9 cellular contexts compared by ENCODE assay signal in the genomic region with DNA sequence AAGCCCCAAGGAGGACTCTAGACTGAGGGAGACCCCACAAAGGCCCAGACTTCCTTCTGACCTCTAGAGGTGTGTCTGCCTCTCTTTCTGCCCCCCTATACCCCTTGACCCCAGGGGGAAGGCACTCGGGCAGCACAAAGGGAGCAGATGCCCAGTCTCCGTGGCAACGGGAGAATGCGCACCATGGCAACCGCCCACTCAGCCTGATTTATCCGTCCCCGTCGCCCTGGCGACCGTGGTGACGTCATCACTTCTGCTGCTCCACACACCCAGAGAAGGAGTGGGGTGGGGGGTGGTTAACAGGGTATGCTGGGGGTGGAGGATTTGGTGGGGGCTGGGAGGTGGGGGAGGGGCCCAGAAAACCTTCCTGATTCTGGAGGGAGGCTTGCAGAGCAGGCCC. TPM values are rescaled to one million over a fixed set of nuclear protein-coding genes. Genes with fewer than 3 reads are reported as not detected.
DNase-seq lines count a peak whose midpoint lies in the region; ATAC-seq, FAIRE-seq and TF ChIP-seq lines count a peak whose summit lies in the region.
"Had no signal": no experiment of that assay in that cellular context is flagged by ENCODE, and none has a peak within 500 bp of the region (broad histone marks: within the 10 kb centered on the region; RNA-seq: fewer than 3 reads in every experiment).

No MANE protein-coding gene starts in this region.

- H2BK12ac ChIP-seq in neuronal stem cell (ENCODE audit: low read length) = no peak overlapping the region

- CTCF ChIA-PET in GM12878 (lab: Yijun Ruan, JAX) = interaction anchor here (0.5 kb wide), 1 partner anchor 174 kb away, joined by 5 read pairs; no protein-coding TSS in a partner anchor

- H3K4me1 ChIP-seq in GM12878 (ENCODE audit: control insufficient read depth, insufficient read depth, low read length) (no peaks in the 10 kb centered on the region), neuronal stem cell (ENCODE audit: control insufficient read depth in 2 of 2, insufficient read depth in 1 of 2, low read depth in 1 of 2, low read length in 2 of 2) (peaks cover 27 to 36% of the 10 kb centered on the region in 2 donors), smooth muscle cell (ENCODE audit: low read depth) (no peaks in the 10 kb centered on the region)
- H3K4me1 ChIP-seq: parathyroid adenoma had no signal

- H3K36me3 ChIP-seq in GM12878 (ENCODE audit: control insufficient read depth in 2 of 2, insufficient read depth in 2 of 2, low read length in 1 of 2) = no peaks in the 10 kb centered on the region
- H3K36me3 ChIP-seq in neuronal stem cell (replicated peaks in 1 of 2; ENCODE audit: control insufficient read depth in 2 of 2, insufficient read depth in 2 of 2, low read length in 2 of 2) = peaks cover 2 to 4% of the 10 kb centered on the region in 2 donors
- H3K36me3 ChIP-seq in smooth muscle cell (ENCODE audit: low read depth) = no peaks in the 10 kb centered on the region

- H4K20me1 ChIP-seq in GM12878 (ENCODE audit: control insufficient read depth, insufficient read depth) = no peaks in the 10 kb centered on the region
- H4K20me1 ChIP-seq in smooth muscle cell (ENCODE audit: low read depth) = no peaks in the 10 kb centered on the region

- BruUV-seq in GM12878 (replicated peaks; lab: Mats Ljungman, UMichigan) = no TSS peak

- H2BK120ac ChIP-seq in neuronal stem cell (ENCODE audit: low read depth, low read length) = no peak overlapping the region

- POLR2A ChIA-PET in GM12878 (lab: Charles Lee) = no interaction called here

- H3K79me1 ChIP-seq in neuronal stem cell (ENCODE audit: low read depth, low read length) = no peaks in the 10 kb centered on the region

- no peak overlapping the region for H3K23ac ChIP-seq in neuronal stem cell (ENCODE audit: low read depth, low read length, poor library complexity)

- no peak overlapping the region for H4K91ac ChIP-seq in neuronal stem cell (ENCODE audit: low read depth, low read length, poor library complexity)

- WGBS in GM12878 (ENCODE audit: insufficient coverage, insufficient replicate concordance, low lambda C conversion rate, missing lambda C conversion rate) = 55% methylated on average over 6 of the region's 11 CpGs
- no CpG with 5 or more reads among the region's 11 CpGs for WGBS in neuronal stem cell (ENCODE audit: extremely low coverage in 2 of 2, insufficient read length in 2 of 2, insufficient replicate concordance in 1 of 2), 2 donors
- 61% methylated on average over 11 of the region's 11 CpGs for WGBS in smooth muscle cell (ENCODE audit: low lambda C conversion rate)

- no peak overlapping the region for H3K4ac ChIP-seq in neuronal stem cell (ENCODE audit: low read length)

- H3K14ac ChIP-seq in neuronal stem cell (ENCODE audit: low read length) = no peak overlapping the region

- no peak overlapping the region for H2AK5ac ChIP-seq in neuronal stem cell (ENCODE audit: low read depth, low read length)

- no peak overlapping the region for H3K4me3 ChIP-seq in GM12878
- H3K4me3 ChIP-seq in neuronal stem cell (ENCODE audit: low read length in 2 of 2) = no peak overlapping the region
- H3K4me3 ChIP-seq in smooth muscle cell = no peak overlapping the region

- FAIRE-seq in GM12878 (lab: Jason Lieb, UNC) = no peak

- no peak for TF ChIP-seq EP300 in GM12878 (IDR thresholded peaks at IDR 0.05; ENCODE audit: borderline replicate concordance in 1 of 2, control insufficient read depth in 1 of 2, low read depth in 2 of 2, low read length in 2 of 2)

- no peak overlapping the region for H2BK15ac ChIP-seq in neuronal stem cell (ENCODE audit: low read length)

- in situ Hi-C loops in GM12878 (cut with MboI) = no loop called here

- H3K9ac ChIP-seq in GM12878 (ENCODE audit: control insufficient read depth, insufficient read depth, low read length) = no peak overlapping the region
- H3K9ac ChIP-seq in neuronal stem cell (ENCODE audit: low read depth, low read length, poor library complexity) = no peak overlapping the region
- no peak overlapping the region for H3K9ac ChIP-seq in smooth muscle cell (ENCODE audit: low read depth)
- H3K9ac ChIP-seq: parathyroid adenoma had no signal

- no peak for ATAC-seq in GM12878
- no peak for ATAC-seq in GM19328 (IDR thresholded peaks at IDR 0.05; ENCODE audit: unreplicated experiment)
- no peak for ATAC-seq in GM21447 (IDR thresholded peaks at IDR 0.05; ENCODE audit: unreplicated experiment)

- no peaks in the 10 kb centered on the region for H3K79me2 ChIP-seq in GM12878 (ENCODE audit: control insufficient read depth, insufficient read depth, low read length)
- H3K79me2 ChIP-seq in smooth muscle cell (ENCODE audit: low read depth) = no peaks in the 10 kb centered on the region
- H3K79me2 ChIP-seq: parathyroid adenoma had no signal

- RAD21 ChIA-PET in GM12878 (lab: Charles Lee; ENCODE audit: unreplicated experiment) = no interaction called here

- TF ChIP-seq CTCF in GM12878 (IDR thresholded peaks at IDR 0.05 in 2 of 3, conservative IDR thresholded peaks at IDR 0.05 in 1 of 3; ENCODE audit: control insufficient read depth in 2 of 3, extremely low read depth in 1 of 3, insufficient read depth in 1 of 3, low read depth in 3 of 3, low read length in 3 of 3) (no peak), smooth muscle cell (IDR thresholded peaks at IDR 0.05; ENCODE audit: borderline replicate concordance, insufficient read depth, poor library complexity, severe bottlenecking) (no peak)

- no peaks in the 10 kb centered on the region for H3F3A ChIP-seq in smooth muscle cell (ENCODE audit: low read depth)

- H4K8ac ChIP-seq in neuronal stem cell (ENCODE audit: low read depth, low read length) = no peak overlapping the region

- H3K4me2 ChIP-seq in GM12878 (ENCODE audit: control insufficient read depth, insufficient read depth) (no peak overlapping the region), neuronal stem cell (ENCODE audit: insufficient read depth, low read length, poor library complexity, severe bottlenecking) (no peak overlapping the region), smooth muscle cell (no peak overlapping the region)

- H3K18ac ChIP-seq in neuronal stem cell (ENCODE audit: low read length) = no peak overlapping the region

- no peak overlapping the region for H2BK5ac ChIP-seq in neuronal stem cell (ENCODE audit: low read length)

- H3K27ac ChIP-seq in GM12878 (ENCODE audit: control insufficient read depth, insufficient read depth) (no peak overlapping the region), neuronal stem cell (replicated peaks; ENCODE audit: low read length) (no peak overlapping the region), smooth muscle cell (ENCODE audit: low read depth) (no peak overlapping the region)
- H3K27ac ChIP-seq: parathyroid adenoma had no signal

- no peaks in the 10 kb centered on the region for H3K9me3 ChIP-seq in GM12878 (replicated peaks; ENCODE audit: control insufficient read depth, insufficient read depth, low read length)
- peaks cover 0 to 2% of the 10 kb centered on the region in 2 donors for H3K9me3 ChIP-seq in neuronal stem cell (replicated peaks in 1 of 2; ENCODE audit: control insufficient read depth in 2 of 2, insufficient read depth in 1 of 2, low read depth in 1 of 2, low read length in 2 of 2)
- no peaks in the 10 kb centered on the region for H3K9me3 ChIP-seq in smooth muscle cell (replicated peaks; ENCODE audit: low read depth)

- H3K27me3 ChIP-seq in GM12878 (replicated peaks in 1 of 2; ENCODE audit: control insufficient read depth in 2 of 2, insufficient read depth in 2 of 2, low read length in 1 of 2) (peaks cover 0 to 2% of the 10 kb centered on the region in 2 experiments; a peak in 2 of 4 replicates), neuronal stem cell (ENCODE audit: control insufficient read depth in 3 of 3, insufficient read depth in 3 of 3, low read depth in 1 of 3, low read length in 3 of 3) (peaks cover 0 to 9% (median 0%) of the 10 kb centered on the region in 3 experiments), smooth muscle cell (ENCODE audit: low read depth) (peaks cover 4% of the 10 kb centered on the region)

- intact Hi-C loops in GM12878 (cut with micrococcal nuclease; ENCODE audit: unreplicated experiment) = loop anchor here (10.0 kb wide), 1 partner anchor 125 kb away; the partner anchor contains the start of genes C2CD4D and RORC

- SMC1A ChIA-PET in GM12878 (lab: Charles Lee; ENCODE audit: uncharacterized antibody, unreplicated experiment) = interaction anchor here (0.9 kb wide), 1 partner anchor 11 kb away, joined by 3 read pairs; the partner anchor contains the start of gene RIIAD1

- DNase-seq in ELF-1 (ENCODE audit: low read depth, low spot score) (peak; percentile 74), NCI-H446 (lab: John Stamatoyannopoulos, UW) (peak; percentile 31 to 36), GM12878 (ENCODE audit: low read depth, low spot score) (no peak), neuronal stem cell (ENCODE audit: low spot score) (peak; percentile 87), AML-193 (lab: John Stamatoyannopoulos, UW) (no peak), smooth muscle cell (lab: John Stamatoyannopoulos, UW; ENCODE audit: unreplicated experiment) (no peak)

- TF ChIP-seq POLR2A in GM12878 (IDR thresholded peaks at IDR 0.05; ENCODE audit: low read depth, low read length) = no peak

- TF ChIP-seq RAD21 in GM12878 (IDR thresholded peaks at IDR 0.05; ENCODE audit: insufficient read depth, low read depth, low read length) = no peak

- H2AFZ ChIP-seq in GM12878 (ENCODE audit: control insufficient read depth, low read depth, low read length) (no peak overlapping the region), neuronal stem cell (ENCODE audit: low read length) (peak overlapping the region; percentile 63), smooth muscle cell (ENCODE audit: low read depth) (no peak overlapping the region)
- H2AFZ ChIP-seq: parathyroid adenoma had no signal

RNA-seq across cellular contexts. Expression of gene CELF3, which starts 6.4 kb away (rescaled TPM):
- total RNA-seq in GM12878 (2013; cell fraction: nucleolus; rRNA removed) = not detected in 2 replicates
- not detected in 2 replicates for total RNA-seq in GM12878 (2014; rRNA removed)
- not detected in 2 replicates for total RNA-seq in GM12878 (2014; rRNA removed; fragmentation: Illumina TruSeq; extraction: Trizol)
- total RNA-seq in GM12878 (2021) = not detected in 2 replicates
- not detected for polyA plus RNA-seq in GM12878 (2011; ENCODE audit: low read depth)
- not detected in 2 replicates for polyA plus RNA-seq in GM12878 (2011; rRNA removed)
- not detected in 2 replicates for polyA plus RNA-seq in GM12878 (2011; cell fraction: cytosol; rRNA removed)
- not detected in 2 replicates for polyA plus RNA-seq in GM12878 (2011; cell fraction: nucleus; rRNA removed)
- polyA plus RNA-seq in GM12878 (2012) = not detected in 2 replicates
- polyA plus RNA-seq in GM12878 (2014; fragmentation: Illumina TruSeq; extraction: Trizol) = not detected in 2 replicates
- not detected for polyA plus RNA-seq in GM12878 (2014; fragmentation: Nextera tagmentation; extraction: Ambion mirVana)
- not detected in 2 replicates for polyA plus RNA-seq in GM12878 (2014; rRNA removed)
- polyA plus RNA-seq in GM12878 (2016; fragmentation: Nextera tagmentation; extraction: Ambion mirVana) = under 1 TPM in 1 of 2 experiments, not detected in 1; 0.09 TPM
- polyA minus RNA-seq in GM12878 (2011; rRNA and poly(A)+ RNA removed) = not detected in 2 replicates
- polyA minus RNA-seq in GM12878 (2011; cell fraction: cytosol; rRNA and poly(A)+ RNA removed) = not detected in 2 replicates
- not detected in 2 replicates for polyA minus RNA-seq in GM12878 (2011; cell fraction: nucleus; rRNA and poly(A)+ RNA removed)
- 4.7 TPM for polyA plus RNA-seq in neuronal stem cell (2013, experiment 1 of 2)
- polyA plus RNA-seq in neuronal stem cell (2013, experiment 2 of 2) = 5.0 TPM
- total RNA-seq in smooth muscle cell = not detected in 2 replicates
- polyA plus RNA-seq in smooth muscle cell = not detected in 2 replicates

RNA-seq across cellular contexts. Expression of gene RIIAD1, which starts 11.1 kb away (rescaled TPM):
- 0.21 TPM in 1 of 2 replicates, not detected in the other for total RNA-seq in GM12878 (2013; cell fraction: nucleolus; rRNA removed)
- not detected in 2 replicates for total RNA-seq in GM12878 (2014; rRNA removed)
- not detected in 2 replicates for total RNA-seq in GM12878 (2014; rRNA removed; fragmentation: Illumina TruSeq; extraction: Trizol)
- not detected in 2 replicates for total RNA-seq in GM12878 (2021)
- not detected for polyA plus RNA-seq in GM12878 (2011; ENCODE audit: low read depth)
- polyA plus RNA-seq in GM12878 (2011; rRNA removed) = not detected in 2 replicates
- not detected in 2 replicates for polyA plus RNA-seq in GM12878 (2011; cell fraction: cytosol; rRNA removed)
- not detected in 2 replicates for polyA plus RNA-seq in GM12878 (2011; cell fraction: nucleus; rRNA removed)
- polyA plus RNA-seq in GM12878 (2012) = not detected in 2 replicates
- not detected in 2 replicates for polyA plus RNA-seq in GM12878 (2014; fragmentation: Illumina TruSeq; extraction: Trizol)
- polyA plus RNA-seq in GM12878 (2014; fragmentation: Nextera tagmentation; extraction: Ambion mirVana) = not detected
- not detected in 2 replicates for polyA plus RNA-seq in GM12878 (2014; rRNA removed)
- polyA plus RNA-seq in GM12878 (2016; fragmentation: Nextera tagmentation; extraction: Ambion mirVana) = not detected
- 0.10 TPM in 1 of 2 replicates, not detected in the other for polyA minus RNA-seq in GM12878 (2011; rRNA and poly(A)+ RNA removed)
- polyA minus RNA-seq in GM12878 (2011; cell fraction: cytosol; rRNA and poly(A)+ RNA removed) = not detected in 2 replicates
- not detected in 2 replicates for polyA minus RNA-seq in GM12878 (2011; cell fraction: nucleus; rRNA and poly(A)+ RNA removed)
- polyA plus RNA-seq in neuronal stem cell (2013, experiment 1 of 2) = 1.5 TPM
- 0.40 TPM for polyA plus RNA-seq in neuronal stem cell (2013, experiment 2 of 2)
- not detected in 2 replicates for total RNA-seq in smooth muscle cell
- polyA plus RNA-seq in smooth muscle cell = not detected in 2 replicates

RNA-seq across cellular contexts. Expression of gene MRPL9, which starts 53.1 kb away (rescaled TPM):
- total RNA-seq in GM12878 (2013; cell fraction: nucleolus; rRNA removed) = 31.9 and 36.9 TPM in 2 replicates
- 109 and 139 TPM in 2 replicates for total RNA-seq in GM12878 (2014; rRNA removed)
- total RNA-seq in GM12878 (2014; rRNA removed; fragmentation: Illumina TruSeq; extraction: Trizol) = 107 and 116 TPM in 2 replicates
- total RNA-seq in GM12878 (2021) = 89.5 and 103 TPM in 2 replicates
- polyA plus RNA-seq in GM12878 (2011; ENCODE audit: low read depth) = 51.3 TPM
- 124 and 147 TPM in 2 replicates for polyA plus RNA-seq in GM12878 (2011; rRNA removed)
- polyA plus RNA-seq in GM12878 (2011; cell fraction: cytosol; rRNA removed) = 78.4 and 104 TPM in 2 replicates
- polyA plus RNA-seq in GM12878 (2011; cell fraction: nucleus; rRNA removed) = 61.1 and 76.3 TPM in 2 replicates
- 67.8 and 81.9 TPM in 2 replicates for polyA plus RNA-seq in GM12878 (2012)
- 103 and 111 TPM in 2 replicates for polyA plus RNA-seq in GM12878 (2014; fragmentation: Illumina TruSeq; extraction: Trizol)
- 10 to 100 TPM; 35.7 to 66.7 TPM for polyA plus RNA-seq in GM12878 (2014; fragmentation: Nextera tagmentation; extraction: Ambion mirVana)
- 87.2 and 91.7 TPM in 2 replicates for polyA plus RNA-seq in GM12878 (2014; rRNA removed)
- 100 to 1,000 TPM; 133 to 161 TPM for polyA plus RNA-seq in GM12878 (2016; fragmentation: Nextera tagmentation; extraction: Ambion mirVana)
- 61.2 and 77.8 TPM in 2 replicates for polyA minus RNA-seq in GM12878 (2011; rRNA and poly(A)+ RNA removed)
- polyA minus RNA-seq in GM12878 (2011; cell fraction: cytosol; rRNA and poly(A)+ RNA removed) = 26.7 and 30.9 TPM in 2 replicates
- polyA minus RNA-seq in GM12878 (2011; cell fraction: nucleus; rRNA and poly(A)+ RNA removed) = 15.5 and 25.2 TPM in 2 replicates
- polyA plus RNA-seq in neuronal stem cell (2013, experiment 1 of 2) = 75.7 TPM
- polyA plus RNA-seq in neuronal stem cell (2013, experiment 2 of 2) = 74.2 TPM
- total RNA-seq in smooth muscle cell = 83.8 and 151 TPM in 2 replicates
- 109 and 110 TPM in 2 replicates for polyA plus RNA-seq in smooth muscle cell

Comparison
In these comparisons a context has a peak if more than half of its experiments do, and no peak if none do; other contexts are left out.
1. DNase-seq: peak in ELF-1 (single experiment), NCI-H446 (2 of 2) and neuronal stem cell (single experiment); none in GM12878 (single experiment), AML-193 (0 of 2) and smooth muscle cell (single experiment).